1 cellular context compared by ENCODE assay signal in genomic region chr7:108488902-108489538, GRCh38.
TF ChIP-seq lines count a peak whose summit lies in the region.

No MANE protein-coding gene starts in this region.

TF ChIP-seq in K562, 482 proteins besides CTCF, POLR2A, EP300 and RAD21 (continues in another document):
- TF ChIP-seq PRPF4 (IDR thresholded peaks at IDR 0.05; ENCODE audit: insufficient read depth, low read depth, low read length, poor library complexity, severe bottlenecking) = no peak
- TF ChIP-seq MTF1 (CRISPR knock-in tag; IDR thresholded peaks at IDR 0.05; ENCODE audit: borderline replicate concordance) = no peak
- TF ChIP-seq ZSCAN29 (IDR thresholded peaks at IDR 0.05) = no peak
- no peak for TF ChIP-seq SMAD3 (CRISPR knock-in tag; conservative IDR thresholded peaks at IDR 0.05)
- TF ChIP-seq ADNP (tag; IDR thresholded peaks at IDR 0.05) = no peak
- TF ChIP-seq TEAD1 (CRISPR knock-in tag; IDR thresholded peaks at IDR 0.05) = 0 out of 4 replicates have a peak, but pooled peaks of 1 of the 2 experiments have one; percentile 21
- no peak for TF ChIP-seq MIER1 (IDR thresholded peaks at IDR 0.05; ENCODE audit: low read depth)
- peak; percentile 96 for TF ChIP-seq ZNF316 (IDR thresholded peaks at IDR 0.05)
- TF ChIP-seq, protein P1, sequence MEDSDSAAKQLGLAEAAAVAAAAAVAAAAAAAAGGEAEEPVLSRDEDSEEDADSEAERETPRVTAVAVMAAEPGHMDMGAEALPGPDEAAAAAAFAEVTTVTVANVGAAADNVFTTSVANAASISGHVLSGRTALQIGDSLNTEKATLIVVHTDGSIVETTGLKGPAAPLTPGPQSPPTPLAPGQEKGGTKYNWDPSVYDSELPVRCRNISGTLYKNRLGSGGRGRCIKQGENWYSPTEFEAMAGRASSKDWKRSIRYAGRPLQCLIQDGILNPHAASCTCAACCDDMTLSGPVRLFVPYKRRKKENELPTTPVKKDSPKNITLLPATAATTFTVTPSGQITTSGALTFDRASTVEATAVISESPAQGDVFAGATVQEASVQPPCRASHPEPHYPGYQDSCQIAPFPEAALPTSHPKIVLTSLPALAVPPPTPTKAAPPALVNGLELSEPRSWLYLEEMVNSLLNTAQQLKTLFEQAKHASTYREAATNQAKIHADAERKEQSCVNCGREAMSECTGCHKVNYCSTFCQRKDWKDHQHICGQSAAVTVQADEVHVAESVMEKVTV (CRISPR knock-in tag; IDR thresholded peaks at IDR 0.05) = peak; percentile 37; the same call in 1 of the 2 replicates
- TF ChIP-seq SRSF1 (IDR thresholded peaks at IDR 0.05; ENCODE audit: low read depth, low read length) = no peak
- TF ChIP-seq ZBTB17 (CRISPR knock-in tag; IDR thresholded peaks at IDR 0.05) = 0 out of 2 replicates have a peak, but pooled peaks have one; percentile 41
- TF ChIP-seq ZNF695 (CRISPR knock-in tag; IDR thresholded peaks at IDR 0.05) = no peak
- TF ChIP-seq CREM (IDR thresholded peaks at IDR 0.05; ENCODE audit: low read depth) = peak; percentile 41
- no peak for TF ChIP-seq CREB5 (CRISPR knock-in tag; IDR thresholded peaks at IDR 0.05)
- TF ChIP-seq, protein P2, sequence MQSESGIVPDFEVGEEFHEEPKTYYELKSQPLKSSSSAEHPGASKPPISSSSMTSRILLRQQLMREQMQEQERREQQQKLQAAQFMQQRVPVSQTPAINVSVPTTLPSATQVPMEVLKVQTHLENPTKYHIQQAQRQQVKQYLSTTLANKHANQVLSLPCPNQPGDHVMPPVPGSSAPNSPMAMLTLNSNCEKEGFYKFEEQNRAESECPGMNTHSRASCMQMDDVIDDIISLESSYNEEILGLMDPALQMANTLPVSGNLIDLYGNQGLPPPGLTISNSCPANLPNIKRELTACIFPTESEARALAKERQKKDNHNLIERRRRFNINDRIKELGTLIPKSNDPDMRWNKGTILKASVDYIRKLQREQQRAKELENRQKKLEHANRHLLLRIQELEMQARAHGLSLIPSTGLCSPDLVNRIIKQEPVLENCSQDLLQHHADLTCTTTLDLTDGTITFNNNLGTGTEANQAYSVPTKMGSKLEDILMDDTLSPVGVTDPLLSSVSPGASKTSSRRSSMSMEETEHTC (IDR thresholded peaks at IDR 0.05) = no peak
- no peak for TF ChIP-seq ZNF584 (CRISPR knock-in tag; IDR thresholded peaks at IDR 0.05; ENCODE audit: low read depth)
- no peak for TF ChIP-seq ZNF212 (CRISPR knock-in tag; IDR thresholded peaks at IDR 0.05)
- peak; percentile 69 for TF ChIP-seq SMARCA4 (IDR thresholded peaks at IDR 0.05)
- TF ChIP-seq ZFP36 (IDR thresholded peaks at IDR 0.05; ENCODE audit: low read depth, low read length, partially characterized antibody) = no peak
- TF ChIP-seq RAD51 (IDR thresholded peaks at IDR 0.05; ENCODE audit: borderline replicate concordance, low read depth) = no peak
- no peak for TF ChIP-seq ZNF79 (CRISPR knock-in tag; IDR thresholded peaks at IDR 0.05; ENCODE audit: low read depth)
- TF ChIP-seq SMARCE1 (IDR thresholded peaks at IDR 0.05) = peak; percentile 74
- no peak for TF ChIP-seq PTTG1 (tag; IDR thresholded peaks at IDR 0.05; ENCODE audit: low read depth)
- TF ChIP-seq PTRF (tag; IDR thresholded peaks at IDR 0.05) = no peak
- no peak for TF ChIP-seq ZNF146 (CRISPR knock-in tag; IDR thresholded peaks at IDR 0.05; ENCODE audit: unreplicated experiment)
- TF ChIP-seq ZFPM2 (CRISPR knock-in tag; IDR thresholded peaks at IDR 0.05) = no peak
- TF ChIP-seq ATF7 (IDR thresholded peaks at IDR 0.05) = peak; percentile 19; the same call in 1 of the 2 replicates
- TF ChIP-seq ZNF449 (CRISPR knock-in tag; IDR thresholded peaks at IDR 0.05) = no peak
- no peak for TF ChIP-seq ZNF589 (CRISPR knock-in tag; IDR thresholded peaks at IDR 0.05; ENCODE audit: low read depth)
- peak; percentile 90 for TF ChIP-seq MAFK (IDR thresholded peaks at IDR 0.05; ENCODE audit: low read length)
- no peak for TF ChIP-seq PRMT5 (CRISPR knock-in tag; IDR thresholded peaks at IDR 0.05)
- TF ChIP-seq JUND (IDR thresholded peaks at IDR 0.05; ENCODE audit: borderline replicate concordance, low read depth, low read length) = peak; percentile 48; the same call in 1 of the 2 replicates
- TF ChIP-seq JUND (tag; IDR thresholded peaks at IDR 0.05; ENCODE audit: borderline replicate concordance, low read depth, low read length) = peak; percentile 64; the same call in 1 of the 3 replicates
- TF ChIP-seq, protein P3, sequence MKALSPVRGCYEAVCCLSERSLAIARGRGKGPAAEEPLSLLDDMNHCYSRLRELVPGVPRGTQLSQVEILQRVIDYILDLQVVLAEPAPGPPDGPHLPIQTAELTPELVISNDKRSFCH (CRISPR knock-in tag; IDR thresholded peaks at IDR 0.05) = no peak
- TF ChIP-seq, protein P3 (tag; IDR thresholded peaks at IDR 0.05) = no peak
- TF ChIP-seq CBX3 (IDR thresholded peaks at IDR 0.05; ENCODE audit: borderline replicate concordance in 1 of 2, low read length in 2 of 2) = 0 out of 3 replicates have a peak, but pooled peaks of 1 of the 2 experiments have one; percentile 22
- no peak for TF ChIP-seq SUPT5H (IDR thresholded peaks at IDR 0.05)
- TF ChIP-seq ZNF639 (CRISPR knock-in tag; conservative IDR thresholded peaks at IDR 0.05 in 1 of 2, IDR thresholded peaks at IDR 0.05 in 1 of 2) = 0 out of 4 replicates have a peak, but pooled peaks of 1 of the 2 experiments have one; percentile 42
- no peak for TF ChIP-seq TCF7 (IDR thresholded peaks at IDR 0.05; ENCODE audit: borderline replicate concordance)
- peak; percentile 97 for TF ChIP-seq MAFG (tag; conservative IDR thresholded peaks at IDR 0.05)
- no peak for TF ChIP-seq ZNF75A (CRISPR knock-in tag; IDR thresholded peaks at IDR 0.05)
- peak; percentile 95 for TF ChIP-seq C11orf30 (IDR thresholded peaks at IDR 0.05; ENCODE audit: low read depth)
- no peak for TF ChIP-seq NELFE (IDR thresholded peaks at IDR 0.05; ENCODE audit: insufficient read depth, insufficient read length)
- no peak for TF ChIP-seq ZBTB8A (IDR thresholded peaks at IDR 0.05; ENCODE audit: partially characterized antibody)
- TF ChIP-seq TRIM24 (IDR thresholded peaks at IDR 0.05) = 0 out of 4 replicates have a peak, but pooled peaks of 1 of the 2 experiments have one; percentile 5
- TF ChIP-seq ZNF644 (tag; IDR thresholded peaks at IDR 0.05; ENCODE audit: low read depth) = no peak
- no peak for TF ChIP-seq MEF2D (tag; conservative IDR thresholded peaks at IDR 0.05; ENCODE audit: low read depth)
- peak; percentile 43; the same call in 1 of the 2 replicates for TF ChIP-seq GATA2 (CRISPR knock-in tag; IDR thresholded peaks at IDR 0.05)
- TF ChIP-seq SREBF2 (CRISPR knock-in tag; IDR thresholded peaks at IDR 0.05) = no peak
- no peak for TF ChIP-seq RBBP5 (IDR thresholded peaks at IDR 0.05; ENCODE audit: borderline replicate concordance, insufficient read depth, low read length, poor library complexity, severe bottlenecking)
- TF ChIP-seq NRF1 (conservative IDR thresholded peaks at IDR 0.05 in 1 of 2, IDR thresholded peaks at IDR 0.05 in 1 of 2) = peak in 1 of 2 experiments; percentile 24; a peak in 1 of 4 replicates
- TF ChIP-seq PTBP1 (IDR thresholded peaks at IDR 0.05; ENCODE audit: low read depth, low read length) = no peak
- no peak for TF ChIP-seq IRF1 (CRISPR knock-in tag; IDR thresholded peaks at IDR 0.05; ENCODE audit: borderline replicate concordance)
- TF ChIP-seq SOX6 (IDR thresholded peaks at IDR 0.05) = peak; percentile 27; the same call in 1 of the 2 replicates
- TF ChIP-seq MEIS2 (IDR thresholded peaks at IDR 0.05; ENCODE audit: partially characterized antibody) = peak; percentile 55
- 0 out of 2 replicates have a peak, but pooled peaks have one; percentile 36 for TF ChIP-seq ZNF583 (CRISPR knock-in tag; IDR thresholded peaks at IDR 0.05)
- no peak for TF ChIP-seq ATF6 (CRISPR knock-in tag; IDR thresholded peaks at IDR 0.05)
- TF ChIP-seq ZKSCAN8 (CRISPR knock-in tag; IDR thresholded peaks at IDR 0.05) = no peak
- TF ChIP-seq FOXK2 (conservative IDR thresholded peaks at IDR 0.05 in 1 of 2, IDR thresholded peaks at IDR 0.05 in 1 of 2; ENCODE audit: low read depth in 2 of 2) = 0 out of 4 replicates have a peak, but pooled peaks of 1 of the 2 experiments have one; percentile 12
- TF ChIP-seq SPI1 (IDR thresholded peaks at IDR 0.05; ENCODE audit: borderline replicate concordance, low read depth, low read length) = peak; percentile 69; the same call in 1 of the 2 replicates
- peak; percentile 75 for TF ChIP-seq NFE2L1 (tag; IDR thresholded peaks at IDR 0.05; ENCODE audit: borderline replicate concordance, low read depth)
- TF ChIP-seq SMARCB1 (IDR thresholded peaks at IDR 0.05; ENCODE audit: insufficient read length, low read depth) = peak; percentile 46
- TF ChIP-seq GATAD2B (IDR thresholded peaks at IDR 0.05; ENCODE audit: borderline replicate concordance) = no peak
- peak; percentile 80 for TF ChIP-seq BACH1 (tag; IDR thresholded peaks at IDR 0.05)
- TF ChIP-seq, protein P4, sequence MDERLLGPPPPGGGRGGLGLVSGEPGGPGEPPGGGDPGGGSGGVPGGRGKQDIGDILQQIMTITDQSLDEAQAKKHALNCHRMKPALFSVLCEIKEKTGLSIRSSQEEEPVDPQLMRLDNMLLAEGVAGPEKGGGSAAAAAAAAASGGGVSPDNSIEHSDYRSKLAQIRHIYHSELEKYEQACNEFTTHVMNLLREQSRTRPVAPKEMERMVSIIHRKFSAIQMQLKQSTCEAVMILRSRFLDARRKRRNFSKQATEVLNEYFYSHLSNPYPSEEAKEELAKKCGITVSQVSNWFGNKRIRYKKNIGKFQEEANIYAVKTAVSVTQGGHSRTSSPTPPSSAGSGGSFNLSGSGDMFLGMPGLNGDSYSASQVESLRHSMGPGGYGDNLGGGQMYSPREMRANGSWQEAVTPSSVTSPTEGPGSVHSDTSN (CRISPR knock-in tag; IDR thresholded peaks at IDR 0.05; ENCODE audit: low read depth) = no peak
- TF ChIP-seq, protein P4 (tag; conservative IDR thresholded peaks at IDR 0.05; ENCODE audit: low read depth) = peak; percentile 89
- TF ChIP-seq RCOR1 (IDR thresholded peaks at IDR 0.05; ENCODE audit: borderline replicate concordance in 1 of 2, low read depth in 2 of 2, low read length in 2 of 2) = peak in 1 of 2 experiments; percentile 80; a peak in 2 of 4 replicates
